Comparison of ENCODE assay signal across 1 cellular context in genomic region chr21:39669976-39670671, GRCh38.
TF ChIP-seq lines count a peak whose summit lies in the region.

No MANE protein-coding gene starts in this region.

TF ChIP-seq in GM23338, 12 proteins besides CTCF, POLR2A, EP300 and RAD21 (continued from another document):
- TF ChIP-seq ZNF462 (CRISPR knock-in tag; IDR thresholded peaks at IDR 0.05) (no peak), EZH2 (IDR thresholded peaks at IDR 0.05; ENCODE audit: low read depth, unreplicated experiment) (no peak), POLR2AphosphoS5 (IDR thresholded peaks at IDR 0.05; ENCODE audit: low read depth) (no peak), ZNF331 (CRISPR knock-in tag; IDR thresholded peaks at IDR 0.05; ENCODE audit: low read depth) (no peak), REST (IDR thresholded peaks at IDR 0.05; ENCODE audit: unreplicated experiment) (no peak), CREB1 (CRISPR knock-in tag; IDR thresholded peaks at IDR 0.05; ENCODE audit: low read depth) (no peak), ZNF114 (CRISPR knock-in tag; IDR thresholded peaks at IDR 0.05) (no peak)
